Comparison of ENCODE assay signal across 10 cellular contexts in genomic region chr10:99330675-99330924, GRCh38. TPM values are rescaled to one million over a fixed set of nuclear protein-coding genes. Genes with fewer than 3 reads are reported as not detected.
DNase-seq lines count a peak whose midpoint lies in the region; ATAC-seq and TF ChIP-seq lines count a peak whose summit lies in the region.
"Had no signal": no experiment of that assay in that cellular context is flagged by ENCODE, and none has a peak within 500 bp of the region (broad histone marks: within the 10 kb centered on the region; RNA-seq: fewer than 3 reads in every experiment).

No MANE protein-coding gene starts in this region.

- no peak overlapping the region for H3K27ac Mint-ChIP-seq in stimulated activated naive CD8-positive, alpha-beta T cell treated with anti-CD3 and anti-CD28 coated beads, Interleukin-15, amount 100 ng/mL, for 72 hours
- H3K27ac Mint-ChIP-seq in brain, result peak overlapping the region in 1 of 5 experiments; percentile 44

- H3K79me1 ChIP-seq in mesenchymal stem cell (replicated peaks; ENCODE audit: low read length, poor library complexity, severe bottlenecking), result no peaks in the 10 kb centered on the region

- H3K9me3 ChIP-seq in mesenchymal stem cell (ENCODE audit: control insufficient read depth, low read length) (no peaks in the 10 kb centered on the region), right atrium auricular region (no peaks in the 10 kb centered on the region)

- peak overlapping the region in 1 of 2 experiments; percentile 31 for H3K23ac ChIP-seq in mesenchymal stem cell (ENCODE audit: low read length in 2 of 2)

- no peak for DNase-seq in stimulated activated naive CD8-positive, alpha-beta T cell treated with anti-CD3 and anti-CD28 coated beads, Interleukin-15, amount 100 ng/mL, for 72 hours
- no peak for DNase-seq in stimulated activated naive CD8-positive, alpha-beta T cell treated with anti-CD3 and anti-CD28 coated beads, Interleukin-15, Interleukin-2, amounts not matched to agents 100 U/mL and 50 U/mL, for 24 hours
- no peak for DNase-seq in mesenchymal stem cell
- DNase-seq in EL, result no peak
- DNase-seq in right atrium auricular region (ENCODE audit: low spot score), result no peak
- DNase-seq: NCI-H1930 had no signal

- H3K27ac ChIP-seq in mesenchymal stem cell (ENCODE audit: low read length, poor library complexity, severe bottlenecking) (no peak overlapping the region), right atrium auricular region (no peak overlapping the region)
- H3K27ac ChIP-seq: BLaER1 had no signal

- H3K4me3 Mint-ChIP-seq in stimulated activated naive CD8-positive, alpha-beta T cell treated with anti-CD3 and anti-CD28 coated beads, Interleukin-15, amount 100 ng/mL, for 72 hours, result peak overlapping the region; percentile 12 to 73
- H3K4me3 Mint-ChIP-seq in brain, result peak overlapping the region; percentile 66 to 83 (median 75)

- H2BK15ac ChIP-seq in mesenchymal stem cell (ENCODE audit: low read depth, poor library complexity, severe bottlenecking), result no peak overlapping the region

- H3K14ac ChIP-seq in mesenchymal stem cell (ENCODE audit: low read length in 2 of 2), result no peak overlapping the region

- H3K9me3 Mint-ChIP-seq in stimulated activated naive CD8-positive, alpha-beta T cell treated with anti-CD3 and anti-CD28 coated beads, Interleukin-15, amount 100 ng/mL, for 72 hours, result no peaks in the 10 kb centered on the region
- peaks cover 0 to 3% (median 3%) of the 10 kb centered on the region in 5 experiments for H3K9me3 Mint-ChIP-seq in brain

- no peak overlapping the region for H3K4me3 ChIP-seq in mesenchymal stem cell (ENCODE audit: insufficient read depth in 1 of 2, low read depth in 1 of 2, low read length in 2 of 2)
- H3K4me3 ChIP-seq in right atrium auricular region, result peak overlapping the region in 1 of 2 donors; percentile 47
- H3K4me3 ChIP-seq: BLaER1 had no signal

- no peak overlapping the region for H3K18ac ChIP-seq in mesenchymal stem cell (ENCODE audit: low read depth in 1 of 2, low read length in 2 of 2)

- no peak overlapping the region for H4K8ac ChIP-seq in mesenchymal stem cell (ENCODE audit: low read length)

- WGBS in mesenchymal stem cell, result 80% methylated on average over 17 of the region's 17 CpGs

- H2BK120ac ChIP-seq in mesenchymal stem cell (ENCODE audit: low read depth, low read length), result no peak overlapping the region

- TF ChIP-seq CTCF in brain (conservative IDR thresholded peaks at IDR 0.05), result no peak
- TF ChIP-seq CTCF in right atrium auricular region (IDR thresholded peaks at IDR 0.05), result no peak

- no peak overlapping the region for H2AK5ac ChIP-seq in mesenchymal stem cell (ENCODE audit: low read length, severe bottlenecking)

- no peak overlapping the region for H3K4ac ChIP-seq in mesenchymal stem cell (ENCODE audit: low read depth in 1 of 2, low read length in 2 of 2)

- H3K36me3 Mint-ChIP-seq in brain, result peaks cover 9% of the 10 kb centered on the region

- no peak overlapping the region for H3K9ac ChIP-seq in mesenchymal stem cell (ENCODE audit: low read length)
- H3K9ac ChIP-seq: BLaER1 had no signal

- peaks cover 18% of the 10 kb centered on the region for H3K4me1 ChIP-seq in mesenchymal stem cell (ENCODE audit: control insufficient read depth, insufficient read depth, low read depth, low read length)
- peaks cover 0 to 21% of the 10 kb centered on the region in 2 donors for H3K4me1 ChIP-seq in right atrium auricular region
- H3K4me1 ChIP-seq: BLaER1 had no signal

- H3K27me3 ChIP-seq in mesenchymal stem cell (ENCODE audit: control insufficient read depth in 1 of 2, insufficient read depth in 1 of 2, low read length in 2 of 2) (peaks cover 42 to 45% of the 10 kb centered on the region in 2 experiments), right atrium auricular region (peaks cover 0 to 9% of the 10 kb centered on the region in 2 donors)
- H3K27me3 ChIP-seq: BLaER1 had no signal

- no peak overlapping the region for H2AFZ ChIP-seq in mesenchymal stem cell (ENCODE audit: low read depth, low read length)

- no peak overlapping the region for H2BK12ac ChIP-seq in mesenchymal stem cell (ENCODE audit: low read length in 2 of 2)

- H2BK5ac ChIP-seq in mesenchymal stem cell (ENCODE audit: low read depth, low read length, poor library complexity, severe bottlenecking), result no peak overlapping the region

- H3K36me3 ChIP-seq in mesenchymal stem cell (ENCODE audit: control insufficient read depth in 1 of 2, insufficient read depth in 2 of 2, low read depth in 1 of 2, low read length in 2 of 2) (peaks cover 0 to 10% of the 10 kb centered on the region in 2 experiments), right atrium auricular region (no peaks in the 10 kb centered on the region)
- H3K36me3 ChIP-seq: BLaER1 had no signal

- peak; percentile 6 for ATAC-seq in stimulated activated naive CD8-positive, alpha-beta T cell treated with anti-CD3 and anti-CD28 coated beads, Interleukin-15, amount 100 ng/mL, for 72 hours
- no peak for ATAC-seq in stimulated activated naive CD8-positive, alpha-beta T cell treated with anti-CD3 and anti-CD28 coated beads, Interleukin-15, Interleukin-2, amounts not matched to agents 100 U/mL and 50 U/mL, for 24 hours
- ATAC-seq in GM21381 (IDR thresholded peaks at IDR 0.05; ENCODE audit: unreplicated experiment) (no peak), GM19467 (IDR thresholded peaks at IDR 0.05; ENCODE audit: unreplicated experiment) (no peak)

- H3K4me1 Mint-ChIP-seq in stimulated activated naive CD8-positive, alpha-beta T cell treated with anti-CD3 and anti-CD28 coated beads, Interleukin-15, amount 100 ng/mL, for 72 hours, result peaks cover 13% of the 10 kb centered on the region
- peaks cover 37% of the 10 kb centered on the region for H3K4me1 Mint-ChIP-seq in brain

- H3K4me2 ChIP-seq in mesenchymal stem cell (ENCODE audit: low read length, poor library complexity, severe bottlenecking), result no peak overlapping the region
- H3K4me2 ChIP-seq: BLaER1 had no signal

- peaks cover 52% of the 10 kb centered on the region for H3K27me3 Mint-ChIP-seq in stimulated activated naive CD8-positive, alpha-beta T cell treated with anti-CD3 and anti-CD28 coated beads, Interleukin-15, amount 100 ng/mL, for 72 hours
- peaks cover 42% of the 10 kb centered on the region for H3K27me3 Mint-ChIP-seq in brain

- H4K91ac ChIP-seq in mesenchymal stem cell (ENCODE audit: low read length), result peak overlapping the region; percentile 39

RNA-seq across cellular contexts. Expression of gene CNNM1, which starts 1.4 kb away (rescaled TPM):
- polyA plus RNA-seq in brain (ENCODE audit: insufficient read depth, low read depth, low replicate concordance), result 2.2 TPM
- 1.6 TPM for polyA plus RNA-seq in mesenchymal stem cell (2013, experiment 1 of 2)
- polyA plus RNA-seq in mesenchymal stem cell (2013, experiment 2 of 2), result 1.5 TPM
- under 1 TPM; 0.07 to 0.79 TPM for total RNA-seq in right atrium auricular region
